20 cellular contexts compared by ENCODE assay signal in genomic region chr12:124947561-124948398, GRCh38.
"Had no signal": no experiment of that assay in that cellular context is flagged by ENCODE, and none has a peak within 500 bp of the region (broad histone marks: within the 10 kb centered on the region; RNA-seq: fewer than 3 reads in every experiment).

No MANE protein-coding gene starts in this region.

- H3K4me1 ChIP-seq: colonic mucosa, tibial artery had no signal

- DNase-seq: activated CD4-positive, alpha-beta T cell treated with anti-CD3 and anti-CD28 coated beads for 1 hour; activated CD4-positive, alpha-beta T cell treated with anti-CD3 and anti-CD28 coated beads, Interleukin-2, amount 50 U/mL, for 1 hour; activated CD8-positive, alpha-beta T cell treated with anti-CD3 and anti-CD28 coated beads, Interleukin-2, amount 10 ng/mL, durations not matched to agents 7 days and 5 days; activated gamma-delta T cell treated with Interleukin-2 at 50 U/mL for 16 hours; aorta; colonic mucosa; glutamatergic neuron; hypothalamus; naive B cell; occipital lobe; stimulated activated CD4-positive, alpha-beta T cell treated with anti-CD3 and anti-CD28 coated beads, Interleukin-12 subunit alpha, Interleukin-12 subunit beta, amount 100 ng/mL, for 4 hours; stimulated activated CD4-positive, alpha-beta T cell treated with anti-CD3 and anti-CD28 coated beads, Interleukin-4, amount 100 ng/mL, for 4 hours; T-cell; tibial artery; WERI-Rb-1 had no signal

- H3K9me3 ChIP-seq: colonic mucosa, esophagus muscularis mucosa, tibial artery had no signal

- H3K27me3 ChIP-seq: colonic mucosa, esophagus muscularis mucosa, tibial artery had no signal

- ATAC-seq: activated naive CD4-positive, alpha-beta T cell treated with anti-CD3 and anti-CD28 coated beads, Interleukin-2, amount 50 U/mL, for 72 hours; T-cell had no signal

- H3K4me3 ChIP-seq: colonic mucosa, esophagus muscularis mucosa, lung, tibial artery had no signal

- H3K27ac ChIP-seq: colonic mucosa, esophagus muscularis mucosa, tibial artery, WERI-Rb-1 had no signal

- FAIRE-seq: frontal cortex, islet of Langerhans had no signal

- H3K36me3 ChIP-seq: colonic mucosa had no signal
